ENCODE assay signal across 8 cellular contexts in genomic region chr11:116852261-116853125, GRCh38. TPM values are rescaled to one million over a fixed set of nuclear protein-coding genes. Genes with fewer than 3 reads are reported as not detected.
DNase-seq lines count a peak whose midpoint lies in the region; ATAC-seq, FAIRE-seq and TF ChIP-seq lines count a peak whose summit lies in the region.

No MANE protein-coding gene starts in this region.

- H3K27ac ChIP-seq in brain microvascular endothelial cell (peak overlapping the region; percentile 65), kidney (ENCODE audit: low read depth in 2 of 2, low read length in 2 of 2) (no peak overlapping the region)

- no peak for ATAC-seq in naive B cell (ENCODE audit: low read depth in 2 of 2)

- in situ Hi-C loops in brain microvascular endothelial cell (cut with HindIII; ENCODE audit: low pct_ligation_motif_present, low sequenced_read_pairs) = no loop called here

- no peaks in the 10 kb centered on the region for H3K27me3 Mint-ChIP-seq in naive B cell

- no peaks in the 10 kb centered on the region for H3K9me3 ChIP-seq in kidney (ENCODE audit: control insufficient read depth in 1 of 2, low read length in 2 of 2)

- H3K4me1 Mint-ChIP-seq in naive B cell = peaks cover 54 to 59% (median 56%) of the 10 kb centered on the region in 3 donors

- intact Hi-C loops in kidney (cut with DNase I) = no loop called here

- H3K27ac Mint-ChIP-seq in naive B cell = peak overlapping the region in 3 of 6 donors; percentile 15 to 82 (median 59)

- peak overlapping the region in 7 of 8 donors; percentile 10 to 70 (median 51) for H3K4me3 Mint-ChIP-seq in naive B cell

- peaks cover 0 to 5% of the 10 kb centered on the region in 2 donors for H3K4me1 ChIP-seq in kidney (ENCODE audit: control insufficient read depth in 1 of 2, insufficient read depth in 1 of 2, low read depth in 1 of 2, low read length in 2 of 2)

- TF ChIP-seq CTCF in brain microvascular endothelial cell (IDR thresholded peaks at IDR 0.05; ENCODE audit: low read depth, low read length, missing control alignments) = no peak
- no peak for TF ChIP-seq CTCF in kidney (IDR thresholded peaks at IDR 0.05; ENCODE audit: borderline replicate concordance, extremely low read depth, insufficient read depth)

- H3K27me3 ChIP-seq in brain microvascular endothelial cell (replicated peaks) = no peaks in the 10 kb centered on the region

- H3K9me3 Mint-ChIP-seq in naive B cell = no peaks in the 10 kb centered on the region

- FAIRE-seq in kidney (lab: Jason Lieb, UNC) = no peak

- H3K36me3 ChIP-seq in brain microvascular endothelial cell (replicated peaks) = no peaks in the 10 kb centered on the region
- H3K36me3 ChIP-seq in kidney (ENCODE audit: control insufficient read depth in 1 of 2, insufficient read depth in 2 of 2, low read length in 2 of 2) = peaks cover 20 to 25% of the 10 kb centered on the region in 2 donors

- no peak overlapping the region for H3K4me3 ChIP-seq in brain microvascular endothelial cell (ENCODE audit: low read depth, low read length)
- no peak overlapping the region for H3K4me3 ChIP-seq in kidney (ENCODE audit: low read length in 2 of 2)

- DNase-seq in CD1c-positive myeloid dendritic cell (ENCODE audit: extremely low spot score) (peak; percentile 24), HT-29 (ENCODE audit: low spot score) (peak; percentile 69), brain microvascular endothelial cell (no peak), naive B cell (no peak), DMS79 (lab: John Stamatoyannopoulos, UW) (no peak), kidney (no peak), cortex of kidney (lab: John Stamatoyannopoulos, UW) (no peak)
- DNase-seq in stimulated activated naive CD4-positive, alpha-beta T cell (lab: John Stamatoyannopoulos, UW) = no peak

- no peak overlapping the region for H3K9ac ChIP-seq in kidney (ENCODE audit: low read length in 2 of 2)

- H3K36me3 Mint-ChIP-seq in naive B cell = peaks cover 20 to 21% of the 10 kb centered on the region in 2 donors

RNA-seq across cellular contexts. Expression of gene APOA1, which starts 15.1 kb away (rescaled TPM):
- total RNA-seq in HT-29 (2014; rRNA removed; shearing (Covaris generic)) = not detected in 2 replicates
- polyA plus RNA-seq in naive B cell (ENCODE audit: low read depth in 6 of 6) = under 1 TPM in 3 of 6 donors, not detected in 3; 0.37 to 0.62 (median 0.45) TPM
- not detected for total RNA-seq in kidney
- 2.0 TPM for polyA plus RNA-seq in kidney (ENCODE audit: insufficient read depth, low read depth, low replicate concordance)

RNA-seq across cellular contexts. Expression of gene APOC3, which starts 22.8 kb away (rescaled TPM):
- total RNA-seq in HT-29 (2014; rRNA removed; shearing (Covaris generic)) = not detected in 2 replicates
- polyA plus RNA-seq in naive B cell (ENCODE audit: low read depth in 6 of 6) (not detected), kidney (ENCODE audit: insufficient read depth, low read depth, low replicate concordance) (35.6 TPM)
- not detected for total RNA-seq in kidney

RNA-seq across cellular contexts. Expression of gene APOA4, which starts 29.4 kb away (rescaled TPM):
- not detected in 2 replicates for total RNA-seq in HT-29 (2014; rRNA removed; shearing (Covaris generic))
- polyA plus RNA-seq in naive B cell (ENCODE audit: low read depth in 6 of 6) = not detected
- total RNA-seq in kidney = not detected
- 0.80 TPM for polyA plus RNA-seq in kidney (ENCODE audit: insufficient read depth, low read depth, low replicate concordance)

Comparison
In these comparisons a context has a peak if more than half of its experiments do, and no peak if none do; other contexts are left out.
1. DNase-seq: peak in CD1c-positive myeloid dendritic cell (single experiment) and HT-29 (single experiment); none in brain microvascular endothelial cell (single experiment), naive B cell (single experiment), DMS79 (single experiment), stimulated activated naive CD4-positive, alpha-beta T cell (0 of 6), kidney (single experiment) and cortex of kidney (single experiment).